ENCODE assay signal across 27 cellular contexts in the genomic region with DNA sequence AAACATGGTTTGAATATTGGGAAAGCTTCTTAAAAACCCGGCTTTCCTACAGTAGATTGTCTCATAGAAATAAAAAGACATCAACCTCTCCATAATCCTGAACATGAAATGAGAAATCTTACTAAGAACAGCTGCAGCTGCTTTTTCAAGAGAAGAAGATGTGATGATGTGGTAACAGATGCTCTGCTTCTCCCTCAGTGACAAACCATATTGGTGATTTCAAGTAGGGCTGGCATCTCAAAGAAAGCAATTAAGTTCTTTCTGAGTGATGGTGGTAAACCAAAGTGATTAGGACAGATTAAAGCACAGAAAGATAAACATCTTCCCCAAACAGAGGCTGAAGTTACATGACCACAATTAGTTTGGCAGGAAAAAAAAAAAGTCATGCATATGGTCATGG.
"Had no signal": no experiment of that assay in that cellular context is flagged by ENCODE, and none has a peak within 500 bp of the region (broad histone marks: within the 10 kb centered on the region; RNA-seq: fewer than 3 reads in every experiment).

No MANE protein-coding gene starts in this region.

- H3K27ac ChIP-seq: gastroesophageal sphincter, parathyroid adenoma, psoas muscle, sigmoid colon, vagina, WERI-Rb-1 had no signal

- FAIRE-seq: astrocyte, endothelial cell of umbilical vein had no signal

- H3K4me2 ChIP-seq: smooth muscle cell had no signal

- H3K9ac ChIP-seq: parathyroid adenoma had no signal

- H2AFZ ChIP-seq: parathyroid adenoma had no signal

- H3K27me3 ChIP-seq: gastroesophageal sphincter, sigmoid colon, vagina had no signal

- H3K4me1 ChIP-seq: gastroesophageal sphincter, parathyroid adenoma, psoas muscle, sigmoid colon, vagina had no signal

- H3K36me3 ChIP-seq: gastroesophageal sphincter, sigmoid colon, vagina, WERI-Rb-1 had no signal

- H3K4me3 ChIP-seq: gastroesophageal sphincter, psoas muscle, sigmoid colon, smooth muscle cell, vagina had no signal

- DNase-seq: activated CD4-positive, alpha-beta memory T cell treated with anti-CD3 and anti-CD28 coated beads, Interleukin-2, amount 10 ng/mL, durations not matched to agents 7 days and 5 days; activated CD4-positive, alpha-beta T cell treated with anti-CD3 and anti-CD28 coated beads, Interleukin-2, amount 10 ng/mL, durations not matched to agents 24 days and 14 days; activated gamma-delta T cell treated with Interleukin-2 at 50 U/mL for 16 hours; activated naive CD4-positive, alpha-beta T cell treated with anti-CD3 and anti-CD28 coated beads, Interleukin-2, amount 50 U/mL, for 16 hours; activated T-cell treated with anti-CD3 and anti-CD28 coated beads, Interleukin-2, amount 50 U/mL, for 4 hours; amniotic stem cell; central memory CD4-positive, alpha-beta T cell; head of caudate nucleus; hypothalamus; immature natural killer cell; naive thymus-derived CD8-positive, alpha-beta T cell; nucleus accumbens; psoas muscle; sigmoid colon; stimulated activated CD4-positive, alpha-beta T cell treated with anti-CD3 and anti-CD28 coated beads, Interleukin-1b, Interleukin-23, amount 100 ng/mL, for 48 hours; stimulated activated CD4-positive, alpha-beta T cell treated with anti-CD3 and anti-CD28 coated beads, Interleukin-4, amount 100 ng/mL, for 4 hours; stimulated activated CD8-positive, alpha-beta memory T cell treated with anti-CD3 and anti-CD28 coated beads, Interleukin-4, amount 100 ng/mL, for 48 hours; stimulated activated naive CD8-positive, alpha-beta T cell treated with anti-CD3 and anti-CD28 coated beads, Interleukin-15, amount 100 ng/mL, for 72 hours; substantia nigra; T-helper 9 cell; WERI-Rb-1 had no signal

- H3K9me3 ChIP-seq: gastroesophageal sphincter, psoas muscle, sigmoid colon, vagina had no signal

- H3K79me2 ChIP-seq: parathyroid adenoma had no signal
